Comparison of ENCODE assay signal across 1 cellular context in the genomic region with DNA sequence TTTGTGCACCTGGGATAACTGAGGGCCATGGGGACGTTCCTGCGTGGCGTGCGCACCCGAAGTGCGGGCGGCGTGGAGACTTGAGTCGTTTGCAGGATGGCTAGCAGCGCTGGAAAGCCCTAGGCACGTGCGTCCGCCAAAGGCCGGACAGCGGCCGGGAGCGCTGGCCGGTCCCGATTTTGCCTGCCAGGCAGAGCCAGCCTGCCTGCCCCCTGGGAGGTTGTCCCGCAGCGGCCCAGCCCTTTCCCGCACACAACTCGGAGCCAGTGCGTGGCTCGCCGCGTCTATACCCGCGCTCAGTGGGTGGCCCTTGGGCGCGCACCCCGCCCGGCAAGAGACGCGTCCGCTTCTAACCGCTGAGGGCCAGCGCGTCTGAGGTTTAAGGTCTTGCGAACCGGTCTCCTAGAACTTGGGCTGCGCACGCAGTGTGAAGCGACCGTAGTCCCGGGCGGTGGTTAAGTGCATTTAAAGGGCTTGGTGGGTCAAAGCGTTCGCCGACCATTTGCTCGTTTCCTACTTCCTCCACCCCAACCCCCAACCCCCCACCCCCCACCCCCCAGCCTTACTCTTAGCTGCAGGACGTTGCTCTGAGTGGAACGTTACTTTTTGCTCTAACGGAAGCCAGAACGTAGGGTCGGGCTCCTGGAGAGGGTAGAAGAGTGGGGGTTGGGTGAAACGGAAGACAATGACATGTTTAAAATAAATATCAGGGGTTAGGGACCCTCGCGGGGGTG.
TF ChIP-seq lines count a peak whose summit lies in the region.

No MANE protein-coding gene starts in this region.

TF ChIP-seq in K562, 482 proteins besides CTCF, POLR2A, EP300 and RAD21 (continued from another document):
- TF ChIP-seq, protein P1, sequence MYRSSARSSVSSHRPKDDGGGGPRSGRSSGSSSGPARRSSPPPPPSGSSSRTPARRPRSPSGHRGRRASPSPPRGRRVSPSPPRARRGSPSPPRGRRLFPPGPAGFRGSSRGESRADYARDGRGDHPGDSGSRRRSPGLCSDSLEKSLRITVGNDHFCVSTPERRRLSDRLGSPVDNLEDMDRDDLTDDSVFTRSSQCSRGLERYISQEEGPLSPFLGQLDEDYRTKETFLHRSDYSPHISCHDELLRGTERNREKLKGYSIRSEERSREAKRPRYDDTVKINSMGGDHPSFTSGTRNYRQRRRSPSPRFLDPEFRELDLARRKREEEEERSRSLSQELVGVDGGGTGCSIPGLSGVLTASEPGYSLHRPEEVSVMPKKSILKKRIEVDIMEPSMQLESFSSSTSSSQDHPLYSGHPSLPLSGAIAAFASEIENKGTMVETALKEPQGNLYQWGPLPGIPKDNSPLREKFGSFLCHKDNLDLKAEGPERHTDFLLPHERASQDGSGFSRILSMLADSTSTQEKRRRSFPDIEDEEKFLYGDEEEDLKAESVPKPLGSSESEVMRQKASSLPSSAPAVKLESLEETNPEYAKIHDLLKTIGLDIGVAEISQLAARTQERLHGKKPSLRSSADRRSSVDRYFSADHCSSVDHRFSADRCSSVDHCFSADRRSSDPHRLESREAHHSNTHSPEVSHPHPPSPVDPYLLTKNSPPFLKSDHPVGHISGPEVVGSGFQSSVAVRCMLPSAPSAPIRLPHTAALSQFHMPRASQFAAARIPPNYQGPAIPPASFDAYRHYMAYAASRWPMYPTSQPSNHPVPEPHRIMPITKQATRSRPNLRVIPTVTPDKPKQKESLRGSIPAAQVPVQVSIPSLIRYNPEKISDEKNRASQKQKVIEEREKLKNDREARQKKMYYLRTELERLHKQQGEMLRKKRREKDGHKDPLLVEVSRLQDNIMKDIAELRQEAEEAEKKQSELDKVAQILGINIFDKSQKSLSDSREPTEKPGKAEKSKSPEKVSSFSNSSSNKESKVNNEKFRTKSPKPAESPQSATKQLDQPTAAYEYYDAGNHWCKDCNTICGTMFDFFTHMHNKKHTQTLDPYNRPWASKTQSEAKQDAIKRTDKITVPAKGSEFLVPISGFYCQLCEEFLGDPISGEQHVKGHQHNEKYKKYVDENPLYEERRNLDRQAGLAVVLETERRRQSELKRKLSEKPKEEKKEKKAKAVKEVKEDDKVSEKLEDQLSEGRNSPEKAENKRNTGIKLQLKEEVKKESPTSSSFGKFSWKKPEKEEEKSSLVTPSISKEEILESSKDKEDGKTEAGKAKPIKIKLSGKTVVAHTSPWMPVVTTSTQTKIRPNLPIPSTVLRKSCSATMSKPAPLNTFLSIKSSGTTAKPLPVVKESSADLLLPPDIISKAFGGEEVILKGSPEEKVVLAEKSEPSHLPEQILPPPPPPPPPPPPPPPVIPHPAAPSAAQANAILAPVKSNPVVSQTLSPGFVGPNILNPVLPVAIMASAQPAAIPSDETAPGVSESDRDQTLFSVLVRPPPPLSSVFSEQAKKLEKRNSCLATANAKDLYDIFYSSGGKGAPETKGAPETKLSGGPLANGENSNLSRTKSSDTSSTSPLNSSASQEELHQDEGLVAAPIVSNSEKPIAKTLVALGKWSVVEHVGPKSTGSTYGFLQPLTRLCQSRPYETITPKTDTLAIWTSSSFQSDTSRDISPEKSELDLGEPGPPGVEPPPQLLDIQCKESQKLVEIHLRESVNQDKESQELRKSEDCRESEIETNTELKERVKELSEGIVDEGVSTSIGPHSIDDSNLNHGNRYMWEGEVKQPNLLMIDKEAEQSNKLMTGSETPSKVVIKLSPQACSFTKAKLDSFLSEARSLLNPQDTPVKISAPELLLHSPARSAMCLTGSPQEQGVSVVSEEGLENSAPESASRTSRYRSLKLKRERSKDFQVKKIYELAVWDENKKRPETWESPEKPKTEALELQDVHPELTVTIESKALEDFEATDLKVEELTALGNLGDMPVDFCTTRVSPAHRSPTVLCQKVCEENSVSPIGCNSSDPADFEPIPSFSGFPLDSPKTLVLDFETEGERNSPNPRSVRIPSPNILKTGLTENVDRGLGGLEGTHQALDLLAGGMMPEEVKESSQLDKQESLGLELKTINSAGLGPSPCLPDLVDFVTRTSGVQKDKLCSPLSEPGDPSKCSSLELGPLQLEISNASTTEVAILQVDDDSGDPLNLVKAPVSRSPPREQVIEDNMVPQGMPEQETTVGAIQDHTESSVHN (IDR thresholded peaks at IDR 0.05; ENCODE audit: borderline replicate concordance in 1 of 2, low read depth in 1 of 2), result no peak
- no peak for TF ChIP-seq ZBTB17 (CRISPR knock-in tag; IDR thresholded peaks at IDR 0.05)
- no peak for TF ChIP-seq WHSC1 (IDR thresholded peaks at IDR 0.05; ENCODE audit: low read length)
- 0 out of 2 replicates have a peak, but pooled peaks have one; percentile 14 for TF ChIP-seq RBM14 (IDR thresholded peaks at IDR 0.05; ENCODE audit: borderline replicate concordance, insufficient read depth, low read depth, low read length)
- no peak for TF ChIP-seq ZNF695 (CRISPR knock-in tag; IDR thresholded peaks at IDR 0.05)
- no peak for TF ChIP-seq ZNF551 (CRISPR knock-in tag; IDR thresholded peaks at IDR 0.05)
- TF ChIP-seq SAFB2 (IDR thresholded peaks at IDR 0.05; ENCODE audit: borderline replicate concordance, low read depth, low read length, severe bottlenecking), result no peak
- no peak for TF ChIP-seq SMAD1 (IDR thresholded peaks at IDR 0.05; ENCODE audit: low read depth, low read length, partially characterized antibody)
- peak; percentile 27; the same call in 1 of the 2 replicates for TF ChIP-seq CTBP1 (IDR thresholded peaks at IDR 0.05; ENCODE audit: borderline replicate concordance)
- 0 out of 4 replicates have a peak, but pooled peaks of 1 of the 2 experiments have one; percentile 36 for TF ChIP-seq KDM1A (IDR thresholded peaks at IDR 0.05)
- TF ChIP-seq NCOR1 (IDR thresholded peaks at IDR 0.05), result no peak
- TF ChIP-seq AFF1 (IDR thresholded peaks at IDR 0.05; ENCODE audit: low read depth in 1 of 2, partially characterized antibody in 2 of 2), result no peak
- no peak for TF ChIP-seq ETV6 (IDR thresholded peaks at IDR 0.05; ENCODE audit: borderline replicate concordance in 1 of 2, low read depth in 2 of 2, low read length in 1 of 2)
- no peak for TF ChIP-seq ETV6 (CRISPR knock-in tag; IDR thresholded peaks at IDR 0.05; ENCODE audit: borderline replicate concordance)
- no peak for TF ChIP-seq CCNT2 (IDR thresholded peaks at IDR 0.05; ENCODE audit: borderline replicate concordance, extremely low read depth, insufficient read length, low read depth, low read length)
- TF ChIP-seq POLR2G (IDR thresholded peaks at IDR 0.05; ENCODE audit: low read depth, low read length), result peak; percentile 85
- peak; percentile 64 for TF ChIP-seq PCBP1 (IDR thresholded peaks at IDR 0.05; ENCODE audit: low read depth, low read length, poor library complexity, severe bottlenecking)
- peak; percentile 93 for TF ChIP-seq PHF21A (IDR thresholded peaks at IDR 0.05; ENCODE audit: borderline replicate concordance, low read depth)
- TF ChIP-seq MLLT1 (IDR thresholded peaks at IDR 0.05), result peak in 1 of 2 experiments; percentile 58; a peak in 1 of 4 replicates
- peak; percentile 86 for TF ChIP-seq BHLHE40 (IDR thresholded peaks at IDR 0.05; ENCODE audit: low read length)
- no peak for TF ChIP-seq ETV5 (CRISPR knock-in tag; IDR thresholded peaks at IDR 0.05; ENCODE audit: low read depth)
- no peak for TF ChIP-seq FOXA3 (CRISPR knock-in tag; conservative IDR thresholded peaks at IDR 0.05 in 1 of 2, IDR thresholded peaks at IDR 0.05 in 1 of 2)
- TF ChIP-seq, protein P2, sequence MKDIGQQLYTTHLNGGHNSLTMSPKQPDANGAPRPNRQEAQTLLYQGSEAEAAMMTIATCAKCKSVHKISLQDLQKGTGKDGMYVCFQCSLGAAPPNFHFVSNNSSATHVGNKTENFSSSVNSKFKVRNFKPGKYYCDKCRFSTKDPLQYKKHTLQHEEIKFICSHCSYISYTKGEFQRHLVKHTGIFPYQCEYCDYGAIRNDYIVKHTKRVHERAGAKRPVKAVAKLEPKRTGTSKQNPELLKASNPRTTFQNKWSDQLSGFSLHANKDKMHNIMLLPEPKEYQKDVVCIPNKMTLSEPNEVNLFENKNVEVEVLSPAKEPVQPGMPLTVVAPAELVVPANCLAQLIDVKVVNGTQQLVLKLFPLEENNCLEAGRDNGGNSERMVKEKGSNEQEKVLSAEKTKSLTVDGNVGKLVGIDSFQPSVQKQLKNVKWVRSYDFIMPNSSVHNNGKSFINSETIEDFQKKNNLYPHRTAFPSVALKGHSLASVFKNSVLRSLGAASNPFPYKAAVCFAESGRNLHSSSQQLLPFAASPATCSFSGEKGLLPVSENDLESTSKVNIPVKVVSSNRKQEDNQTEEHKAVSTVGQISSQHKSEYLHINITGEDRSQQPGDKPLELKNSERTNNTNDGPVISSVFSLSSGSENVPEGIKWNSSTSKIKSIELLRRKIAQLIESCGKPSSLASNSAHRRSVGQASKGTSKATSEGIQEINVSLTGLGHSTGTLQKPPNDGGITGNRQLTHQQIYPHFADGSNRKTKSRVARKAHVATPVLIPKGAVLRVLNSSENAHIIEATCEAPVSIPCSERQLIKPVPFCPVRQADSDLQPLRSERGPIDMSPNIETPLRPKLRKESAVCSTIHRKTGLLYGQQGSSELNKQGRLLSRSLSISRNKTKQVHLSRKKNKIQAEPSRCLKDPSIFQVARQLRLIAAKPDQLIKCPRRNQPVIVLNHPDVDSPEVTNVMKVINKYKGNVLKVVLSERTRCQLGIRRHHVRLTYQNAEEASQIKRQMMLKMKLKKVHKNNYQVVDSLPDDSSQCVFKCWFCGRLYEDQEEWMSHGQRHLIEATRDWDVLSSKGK (CRISPR knock-in tag; IDR thresholded peaks at IDR 0.05), result no peak
- TF ChIP-seq ZNF174 (CRISPR knock-in tag; IDR thresholded peaks at IDR 0.05), result no peak
